ENCODE assay signal across 2 cellular contexts in the genomic region with DNA sequence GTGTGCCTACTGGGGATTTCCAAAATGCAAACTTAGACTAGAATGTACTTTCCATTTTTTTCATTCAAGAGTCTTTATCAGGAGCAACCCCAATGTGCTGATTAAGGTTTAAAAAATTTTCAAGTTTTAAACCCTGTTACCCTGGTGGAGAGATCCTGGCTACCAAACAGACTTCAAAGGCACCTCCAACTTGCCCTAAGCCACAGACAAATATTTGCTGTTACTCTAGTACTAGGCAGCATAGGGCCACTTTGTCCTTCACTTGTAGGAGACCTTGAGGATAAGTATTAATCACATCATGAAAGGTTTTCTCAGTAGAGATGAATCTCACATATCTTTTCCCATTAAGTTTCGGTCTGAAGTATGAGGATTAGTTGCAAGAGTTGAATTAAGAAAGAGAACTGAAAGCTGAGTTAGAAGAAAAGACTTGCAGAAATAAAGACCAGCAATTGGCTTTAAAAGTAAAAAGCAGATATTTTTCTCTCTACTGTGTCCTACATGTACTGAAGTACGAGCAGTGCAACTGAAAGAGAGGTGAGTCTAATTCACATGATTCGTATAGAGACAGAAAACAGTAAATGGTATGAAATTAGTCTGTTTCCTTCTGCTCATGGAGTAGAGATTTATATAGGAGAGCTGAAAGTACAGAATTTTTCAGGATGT.
A peak's percentile ranks its signal among the peaks of the same experiment; 100 is the strongest.
TF ChIP-seq lines count a peak whose summit lies in the region.

No MANE protein-coding gene starts in this region.

TF ChIP-seq in WTC11, 78 proteins besides CTCF, POLR2A, EP300 and RAD21:
- TF ChIP-seq GABPB1 (CRISPR knock-in tag; IDR thresholded peaks at IDR 0.05) (0 out of 2 replicates have a peak, but pooled peaks have one; percentile 22), AR (CRISPR knock-in tag; IDR thresholded peaks at IDR 0.05) (no peak), FOXK1 (CRISPR knock-in tag; IDR thresholded peaks at IDR 0.05) (no peak)

TF ChIP-seq in HepG2, 621 proteins besides CTCF, POLR2A, EP300 and RAD21 (continues in another document):
- TF ChIP-seq ZNF343 (CRISPR knock-in tag; IDR thresholded peaks at IDR 0.05): 0 out of 2 replicates have a peak, but pooled peaks have one; percentile 43
- TF ChIP-seq, protein P1, sequence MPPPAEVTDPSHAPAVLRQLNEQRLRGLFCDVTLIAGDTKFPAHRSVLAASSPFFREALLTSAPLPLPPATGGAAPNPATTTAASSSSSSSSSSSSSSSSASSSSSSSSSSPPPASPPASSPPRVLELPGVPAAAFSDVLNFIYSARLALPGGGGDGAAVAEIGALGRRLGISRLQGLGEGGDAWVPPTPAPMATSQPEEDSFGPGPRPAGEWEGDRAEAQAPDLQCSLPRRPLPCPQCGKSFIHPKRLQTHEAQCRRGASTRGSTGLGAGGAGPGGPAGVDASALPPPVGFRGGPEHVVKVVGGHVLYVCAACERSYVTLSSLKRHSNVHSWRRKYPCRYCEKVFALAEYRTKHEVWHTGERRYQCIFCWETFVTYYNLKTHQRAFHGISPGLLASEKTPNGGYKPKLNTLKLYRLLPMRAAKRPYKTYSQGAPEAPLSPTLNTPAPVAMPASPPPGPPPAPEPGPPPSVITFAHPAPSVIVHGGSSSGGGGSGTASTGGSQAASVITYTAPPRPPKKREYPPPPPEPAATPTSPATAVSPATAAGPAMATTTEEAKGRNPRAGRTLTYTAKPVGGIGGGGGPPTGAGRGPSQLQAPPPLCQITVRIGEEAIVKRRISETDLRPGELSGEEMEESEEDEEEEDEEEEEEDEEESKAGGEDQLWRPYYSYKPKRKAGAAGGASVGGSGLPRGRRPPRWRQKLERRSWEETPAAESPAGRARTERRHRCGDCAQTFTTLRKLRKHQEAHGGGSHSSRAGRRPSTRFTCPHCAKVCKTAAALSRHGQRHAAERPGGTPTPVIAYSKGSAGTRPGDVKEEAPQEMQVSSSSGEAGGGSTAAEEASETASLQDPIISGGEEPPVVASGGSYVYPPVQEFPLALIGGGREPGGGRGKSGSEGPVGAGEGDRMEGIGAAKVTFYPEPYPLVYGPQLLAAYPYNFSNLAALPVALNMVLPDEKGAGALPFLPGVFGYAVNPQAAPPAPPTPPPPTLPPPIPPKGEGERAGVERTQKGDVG (CRISPR knock-in tag; IDR thresholded peaks at IDR 0.05; ENCODE audit: borderline replicate concordance): no peak
- TF ChIP-seq HIVEP1 (CRISPR knock-in tag; IDR thresholded peaks at IDR 0.05): no peak
- peak; percentile 57 for TF ChIP-seq RERE (CRISPR knock-in tag; IDR thresholded peaks at IDR 0.05; ENCODE audit: low read depth)
- TF ChIP-seq, protein P2, sequence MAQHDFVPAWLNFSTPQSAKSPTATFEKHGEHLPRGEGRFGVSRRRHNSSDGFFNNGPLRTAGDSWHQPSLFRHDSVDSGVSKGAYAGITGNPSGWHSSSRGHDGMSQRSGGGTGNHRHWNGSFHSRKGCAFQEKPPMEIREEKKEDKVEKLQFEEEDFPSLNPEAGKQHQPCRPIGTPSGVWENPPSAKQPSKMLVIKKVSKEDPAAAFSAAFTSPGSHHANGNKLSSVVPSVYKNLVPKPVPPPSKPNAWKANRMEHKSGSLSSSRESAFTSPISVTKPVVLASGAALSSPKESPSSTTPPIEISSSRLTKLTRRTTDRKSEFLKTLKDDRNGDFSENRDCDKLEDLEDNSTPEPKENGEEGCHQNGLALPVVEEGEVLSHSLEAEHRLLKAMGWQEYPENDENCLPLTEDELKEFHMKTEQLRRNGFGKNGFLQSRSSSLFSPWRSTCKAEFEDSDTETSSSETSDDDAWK (CRISPR knock-in tag; IDR thresholded peaks at IDR 0.05): no peak
- TF ChIP-seq, protein P3, sequence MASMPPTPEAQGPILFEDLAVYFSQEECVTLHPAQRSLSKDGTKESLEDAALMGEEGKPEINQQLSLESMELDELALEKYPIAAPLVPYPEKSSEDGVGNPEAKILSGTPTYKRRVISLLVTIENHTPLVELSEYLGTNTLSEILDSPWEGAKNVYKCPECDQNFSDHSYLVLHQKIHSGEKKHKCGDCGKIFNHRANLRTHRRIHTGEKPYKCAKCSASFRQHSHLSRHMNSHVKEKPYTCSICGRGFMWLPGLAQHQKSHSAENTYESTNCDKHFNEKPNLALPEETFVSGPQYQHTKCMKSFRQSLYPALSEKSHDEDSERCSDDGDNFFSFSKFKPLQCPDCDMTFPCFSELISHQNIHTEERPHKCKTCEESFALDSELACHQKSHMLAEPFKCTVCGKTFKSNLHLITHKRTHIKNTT (CRISPR knock-in tag; IDR thresholded peaks at IDR 0.05): no peak
- no peak for TF ChIP-seq BRCA1 (CRISPR knock-in tag; IDR thresholded peaks at IDR 0.05)
- no peak for TF ChIP-seq ZNF7 (CRISPR knock-in tag; IDR thresholded peaks at IDR 0.05)
- no peak for TF ChIP-seq MAF1 (CRISPR knock-in tag; IDR thresholded peaks at IDR 0.05; ENCODE audit: borderline replicate concordance)
- no peak for TF ChIP-seq ZNF251 (CRISPR knock-in tag; IDR thresholded peaks at IDR 0.05)
- TF ChIP-seq MAFG (CRISPR knock-in tag; IDR thresholded peaks at IDR 0.05): no peak
- TF ChIP-seq MEIS2 (CRISPR knock-in tag; IDR thresholded peaks at IDR 0.05): no peak
- no peak for TF ChIP-seq REL (CRISPR knock-in tag; conservative IDR thresholded peaks at IDR 0.05)
- no peak for TF ChIP-seq ZKSCAN1 (IDR thresholded peaks at IDR 0.05; ENCODE audit: low read length)
- no peak for TF ChIP-seq HNRNPH1 (optimal IDR thresholded peaks at IDR 0.05; ENCODE audit: low read depth, low read length)
- no peak for TF ChIP-seq MTERF4 (CRISPR knock-in tag; IDR thresholded peaks at IDR 0.05)
- TF ChIP-seq NFAT5 (CRISPR knock-in tag; IDR thresholded peaks at IDR 0.05): no peak
- no peak for TF ChIP-seq ZBED4 (CRISPR knock-in tag; IDR thresholded peaks at IDR 0.05; ENCODE audit: borderline replicate concordance)
- no peak for TF ChIP-seq ZNF432 (CRISPR knock-in tag; IDR thresholded peaks at IDR 0.05; ENCODE audit: borderline replicate concordance)
